1 cellular context compared by ENCODE assay signal in the genomic region with DNA sequence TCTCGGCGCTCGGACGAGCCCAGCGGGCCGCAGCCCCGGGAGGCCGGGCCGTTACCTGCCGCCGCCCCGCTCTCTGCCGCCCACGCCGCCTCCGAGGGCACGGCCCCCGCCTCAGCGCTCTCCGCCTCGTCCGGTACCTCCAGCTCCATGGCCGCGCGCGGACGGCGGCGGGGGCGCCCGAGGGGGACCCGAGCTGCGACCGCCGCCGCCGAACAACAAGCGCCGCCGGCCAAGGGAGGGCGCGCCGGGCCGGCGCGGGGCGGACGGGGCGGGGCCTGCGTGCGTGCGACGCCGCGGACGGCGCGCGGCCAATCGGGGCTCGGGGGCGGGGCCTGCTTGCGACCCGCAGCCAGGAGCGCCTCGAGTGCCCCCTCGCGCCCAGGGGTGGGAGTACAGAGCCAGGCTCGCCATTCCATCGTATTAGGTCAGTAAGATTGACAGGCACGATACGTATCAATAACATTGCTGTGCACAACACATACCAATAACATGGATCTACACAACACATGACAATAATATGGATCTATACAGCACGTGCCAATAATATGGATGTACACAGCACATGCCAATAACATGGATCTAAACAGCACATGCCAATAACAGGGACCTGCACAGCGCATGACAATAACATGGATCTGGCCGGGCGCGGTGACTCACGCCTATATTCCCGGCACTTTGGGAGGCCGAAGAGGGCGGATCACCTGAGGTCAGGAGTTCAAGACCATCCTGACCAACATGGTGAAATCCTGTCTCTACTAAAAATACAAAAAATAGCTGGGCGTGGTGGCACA.
A peak's percentile ranks its signal among the peaks of the same experiment; 100 is the strongest.
TF ChIP-seq lines count a peak whose summit lies in the region.

A gene with protein sequence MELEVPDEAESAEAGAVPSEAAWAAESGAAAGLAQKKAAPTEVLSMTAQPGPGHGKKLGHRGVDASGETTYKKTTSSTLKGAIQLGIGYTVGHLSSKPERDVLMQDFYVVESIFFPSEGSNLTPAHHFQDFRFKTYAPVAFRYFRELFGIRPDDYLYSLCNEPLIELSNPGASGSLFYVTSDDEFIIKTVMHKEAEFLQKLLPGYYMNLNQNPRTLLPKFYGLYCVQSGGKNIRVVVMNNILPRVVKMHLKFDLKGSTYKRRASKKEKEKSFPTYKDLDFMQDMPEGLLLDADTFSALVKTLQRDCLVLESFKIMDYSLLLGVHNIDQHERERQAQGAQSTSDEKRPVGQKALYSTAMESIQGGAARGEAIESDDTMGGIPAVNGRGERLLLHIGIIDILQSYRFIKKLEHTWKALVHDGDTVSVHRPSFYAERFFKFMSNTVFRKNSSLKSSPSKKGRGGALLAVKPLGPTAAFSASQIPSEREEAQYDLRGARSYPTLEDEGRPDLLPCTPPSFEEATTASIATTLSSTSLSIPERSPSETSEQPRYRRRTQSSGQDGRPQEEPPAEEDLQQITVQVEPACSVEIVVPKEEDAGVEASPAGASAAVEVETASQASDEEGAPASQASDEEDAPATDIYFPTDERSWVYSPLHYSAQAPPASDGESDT (minus strand): TSS at position 227 of the 791 bp plus-strand sequence. CDS start 78 bp downstream, at position 149.

TF ChIP-seq in K562, 482 proteins besides CTCF, POLR2A, EP300 and RAD21 (continued from another document and continues in another):
- TF ChIP-seq ZNF717 (CRISPR knock-in tag; IDR thresholded peaks at IDR 0.05) (no peak), HNRNPL (IDR thresholded peaks at IDR 0.05; ENCODE audit: low read depth, low read length) (no peak), PURB (CRISPR knock-in tag; IDR thresholded peaks at IDR 0.05; ENCODE audit: low read depth) (no peak), ZNF384 (IDR thresholded peaks at IDR 0.05; ENCODE audit: low read depth, low read length) (no peak), ZFPM2 (CRISPR knock-in tag; IDR thresholded peaks at IDR 0.05) (no peak), RBM25 (IDR thresholded peaks at IDR 0.05; ENCODE audit: low read depth, low read length, severe bottlenecking) (no peak), ZNF766 (CRISPR knock-in tag; conservative IDR thresholded peaks at IDR 0.05) (peak; percentile 27; the same call in 1 of the 2 replicates), ZNF165 (CRISPR knock-in tag; IDR thresholded peaks at IDR 0.05; ENCODE audit: borderline replicate concordance) (no peak), LCOR (CRISPR knock-in tag; IDR thresholded peaks at IDR 0.05) (no peak), ESRRB (CRISPR knock-in tag; IDR thresholded peaks at IDR 0.05; ENCODE audit: borderline replicate concordance) (no peak), DMBX1 (CRISPR knock-in tag; IDR thresholded peaks at IDR 0.05; ENCODE audit: borderline replicate concordance) (no peak), TEAD4 (IDR thresholded peaks at IDR 0.05; ENCODE audit: low read length) (no peak), TEAD4 (CRISPR knock-in tag; IDR thresholded peaks at IDR 0.05; ENCODE audit: borderline replicate concordance) (no peak), ZNF3 (CRISPR knock-in tag; IDR thresholded peaks at IDR 0.05) (no peak), ZFP36 (IDR thresholded peaks at IDR 0.05; ENCODE audit: low read depth, low read length, partially characterized antibody) (no peak), ZNF174 (CRISPR knock-in tag; IDR thresholded peaks at IDR 0.05) (no peak), FOXK2 (conservative IDR thresholded peaks at IDR 0.05 in 1 of 2, IDR thresholded peaks at IDR 0.05 in 1 of 2; ENCODE audit: low read depth in 2 of 2) (peak; percentile 61 to 66; a peak in 3 of 4 replicates), ESRRA (IDR thresholded peaks at IDR 0.05; ENCODE audit: borderline replicate concordance, low read depth) (no peak), KDM1A (IDR thresholded peaks at IDR 0.05) (no peak), NFIC (IDR thresholded peaks at IDR 0.05) (no peak), HDGF (IDR thresholded peaks at IDR 0.05) (no peak), ZNF830 (CRISPR knock-in tag; IDR thresholded peaks at IDR 0.05) (no peak), IFI16 (CRISPR knock-in tag; IDR thresholded peaks at IDR 0.05) (no peak), MCM5 (IDR thresholded peaks at IDR 0.05; ENCODE audit: low read depth) (no peak), ZC3H11A (IDR thresholded peaks at IDR 0.05; ENCODE audit: low read depth, low read length) (no peak), U2AF1 (optimal IDR thresholded peaks at IDR 0.05; ENCODE audit: low read depth, low read length) (no peak), BDP1 (IDR thresholded peaks at IDR 0.05; ENCODE audit: insufficient read depth, insufficient read length) (no peak), MAZ (CRISPR knock-in tag; conservative IDR thresholded peaks at IDR 0.05 in 1 of 2, IDR thresholded peaks at IDR 0.05 in 1 of 2) (peak in 1 of 2 experiments; percentile 24; a peak in 1 of 4 replicates), MAFK (IDR thresholded peaks at IDR 0.05; ENCODE audit: low read length) (no peak), TGIF2 (CRISPR knock-in tag; IDR thresholded peaks at IDR 0.05) (no peak), ZNF274 (IDR thresholded peaks at IDR 0.05; ENCODE audit: borderline replicate concordance, low read depth, low read length) (no peak), TCF7 (IDR thresholded peaks at IDR 0.05; ENCODE audit: borderline replicate concordance) (no peak), ZZZ3 (IDR thresholded peaks at IDR 0.05) (no peak), CEBPG (CRISPR knock-in tag; IDR thresholded peaks at IDR 0.05) (no peak), CEBPG (tag; conservative IDR thresholded peaks at IDR 0.05 in 1 of 2, IDR thresholded peaks at IDR 0.05 in 1 of 2) (no peak), KLF1 (tag; IDR thresholded peaks at IDR 0.05) (no peak), EHMT2 (IDR thresholded peaks at IDR 0.05) (no peak)
- TF ChIP-seq, protein P1, sequence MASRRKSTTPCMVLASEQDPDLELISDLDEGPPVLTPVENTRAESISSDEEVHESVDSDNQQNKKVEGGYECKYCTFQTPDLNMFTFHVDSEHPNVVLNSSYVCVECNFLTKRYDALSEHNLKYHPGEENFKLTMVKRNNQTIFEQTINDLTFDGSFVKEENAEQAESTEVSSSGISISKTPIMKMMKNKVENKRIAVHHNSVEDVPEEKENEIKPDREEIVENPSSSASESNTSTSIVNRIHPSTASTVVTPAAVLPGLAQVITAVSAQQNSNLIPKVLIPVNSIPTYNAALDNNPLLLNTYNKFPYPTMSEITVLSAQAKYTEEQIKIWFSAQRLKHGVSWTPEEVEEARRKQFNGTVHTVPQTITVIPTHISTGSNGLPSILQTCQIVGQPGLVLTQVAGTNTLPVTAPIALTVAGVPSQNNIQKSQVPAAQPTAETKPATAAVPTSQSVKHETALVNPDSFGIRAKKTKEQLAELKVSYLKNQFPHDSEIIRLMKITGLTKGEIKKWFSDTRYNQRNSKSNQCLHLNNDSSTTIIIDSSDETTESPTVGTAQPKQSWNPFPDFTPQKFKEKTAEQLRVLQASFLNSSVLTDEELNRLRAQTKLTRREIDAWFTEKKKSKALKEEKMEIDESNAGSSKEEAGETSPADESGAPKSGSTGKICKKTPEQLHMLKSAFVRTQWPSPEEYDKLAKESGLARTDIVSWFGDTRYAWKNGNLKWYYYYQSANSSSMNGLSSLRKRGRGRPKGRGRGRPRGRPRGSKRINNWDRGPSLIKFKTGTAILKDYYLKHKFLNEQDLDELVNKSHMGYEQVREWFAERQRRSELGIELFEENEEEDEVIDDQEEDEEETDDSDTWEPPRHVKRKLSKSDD (conservative IDR thresholded peaks at IDR 0.05; ENCODE audit: low read length): no peak
- TF ChIP-seq, protein P2, sequence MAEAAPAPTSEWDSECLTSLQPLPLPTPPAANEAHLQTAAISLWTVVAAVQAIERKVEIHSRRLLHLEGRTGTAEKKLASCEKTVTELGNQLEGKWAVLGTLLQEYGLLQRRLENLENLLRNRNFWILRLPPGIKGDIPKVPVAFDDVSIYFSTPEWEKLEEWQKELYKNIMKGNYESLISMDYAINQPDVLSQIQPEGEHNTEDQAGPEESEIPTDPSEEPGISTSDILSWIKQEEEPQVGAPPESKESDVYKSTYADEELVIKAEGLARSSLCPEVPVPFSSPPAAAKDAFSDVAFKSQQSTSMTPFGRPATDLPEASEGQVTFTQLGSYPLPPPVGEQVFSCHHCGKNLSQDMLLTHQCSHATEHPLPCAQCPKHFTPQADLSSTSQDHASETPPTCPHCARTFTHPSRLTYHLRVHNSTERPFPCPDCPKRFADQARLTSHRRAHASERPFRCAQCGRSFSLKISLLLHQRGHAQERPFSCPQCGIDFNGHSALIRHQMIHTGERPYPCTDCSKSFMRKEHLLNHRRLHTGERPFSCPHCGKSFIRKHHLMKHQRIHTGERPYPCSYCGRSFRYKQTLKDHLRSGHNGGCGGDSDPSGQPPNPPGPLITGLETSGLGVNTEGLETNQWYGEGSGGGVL (CRISPR knock-in tag; IDR thresholded peaks at IDR 0.05): no peak
- TF ChIP-seq, protein P3, sequence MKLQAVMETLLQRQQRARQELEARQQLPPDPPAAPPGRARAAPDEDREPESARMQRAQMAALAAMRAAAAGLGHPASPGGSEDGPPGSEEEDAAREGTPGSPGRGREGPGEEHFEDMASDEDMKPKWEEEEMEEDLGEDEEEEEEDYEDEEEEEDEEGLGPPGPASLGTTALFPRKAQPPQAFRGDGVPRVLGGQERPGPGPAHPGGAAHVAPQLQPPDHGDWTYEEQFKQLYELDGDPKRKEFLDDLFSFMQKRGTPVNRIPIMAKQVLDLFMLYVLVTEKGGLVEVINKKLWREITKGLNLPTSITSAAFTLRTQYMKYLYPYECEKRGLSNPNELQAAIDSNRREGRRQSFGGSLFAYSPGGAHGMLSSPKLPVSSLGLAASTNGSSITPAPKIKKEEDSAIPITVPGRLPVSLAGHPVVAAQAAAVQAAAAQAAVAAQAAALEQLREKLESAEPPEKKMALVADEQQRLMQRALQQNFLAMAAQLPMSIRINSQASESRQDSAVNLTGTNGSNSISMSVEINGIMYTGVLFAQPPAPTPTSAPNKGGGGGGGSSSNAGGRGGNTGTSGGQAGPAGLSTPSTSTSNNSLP (IDR thresholded peaks at IDR 0.05; ENCODE audit: borderline replicate concordance, low read depth, low read length): no peak
- TF ChIP-seq, protein P4, sequence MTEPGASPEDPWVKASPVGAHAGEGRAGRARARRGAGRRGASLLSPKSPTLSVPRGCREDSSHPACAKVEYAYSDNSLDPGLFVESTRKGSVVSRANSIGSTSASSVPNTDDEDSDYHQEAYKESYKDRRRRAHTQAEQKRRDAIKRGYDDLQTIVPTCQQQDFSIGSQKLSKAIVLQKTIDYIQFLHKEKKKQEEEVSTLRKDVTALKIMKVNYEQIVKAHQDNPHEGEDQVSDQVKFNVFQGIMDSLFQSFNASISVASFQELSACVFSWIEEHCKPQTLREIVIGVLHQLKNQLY (CRISPR knock-in tag; conservative IDR thresholded peaks at IDR 0.05): no peak
- TF ChIP-seq, protein P5, sequence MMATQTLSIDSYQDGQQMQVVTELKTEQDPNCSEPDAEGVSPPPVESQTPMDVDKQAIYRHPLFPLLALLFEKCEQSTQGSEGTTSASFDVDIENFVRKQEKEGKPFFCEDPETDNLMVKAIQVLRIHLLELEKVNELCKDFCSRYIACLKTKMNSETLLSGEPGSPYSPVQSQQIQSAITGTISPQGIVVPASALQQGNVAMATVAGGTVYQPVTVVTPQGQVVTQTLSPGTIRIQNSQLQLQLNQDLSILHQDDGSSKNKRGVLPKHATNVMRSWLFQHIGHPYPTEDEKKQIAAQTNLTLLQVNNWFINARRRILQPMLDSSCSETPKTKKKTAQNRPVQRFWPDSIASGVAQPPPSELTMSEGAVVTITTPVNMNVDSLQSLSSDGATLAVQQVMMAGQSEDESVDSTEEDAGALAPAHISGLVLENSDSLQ (IDR thresholded peaks at IDR 0.05): peak; percentile 96
- TF ChIP-seq, protein P6, sequence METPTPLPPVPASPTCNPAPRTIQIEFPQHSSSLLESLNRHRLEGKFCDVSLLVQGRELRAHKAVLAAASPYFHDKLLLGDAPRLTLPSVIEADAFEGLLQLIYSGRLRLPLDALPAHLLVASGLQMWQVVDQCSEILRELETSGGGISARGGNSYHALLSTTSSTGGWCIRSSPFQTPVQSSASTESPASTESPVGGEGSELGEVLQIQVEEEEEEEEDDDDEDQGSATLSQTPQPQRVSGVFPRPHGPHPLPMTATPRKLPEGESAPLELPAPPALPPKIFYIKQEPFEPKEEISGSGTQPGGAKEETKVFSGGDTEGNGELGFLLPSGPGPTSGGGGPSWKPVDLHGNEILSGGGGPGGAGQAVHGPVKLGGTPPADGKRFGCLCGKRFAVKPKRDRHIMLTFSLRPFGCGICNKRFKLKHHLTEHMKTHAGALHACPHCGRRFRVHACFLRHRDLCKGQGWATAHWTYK (CRISPR knock-in tag; IDR thresholded peaks at IDR 0.05): no peak
- TF ChIP-seq, protein P7, sequence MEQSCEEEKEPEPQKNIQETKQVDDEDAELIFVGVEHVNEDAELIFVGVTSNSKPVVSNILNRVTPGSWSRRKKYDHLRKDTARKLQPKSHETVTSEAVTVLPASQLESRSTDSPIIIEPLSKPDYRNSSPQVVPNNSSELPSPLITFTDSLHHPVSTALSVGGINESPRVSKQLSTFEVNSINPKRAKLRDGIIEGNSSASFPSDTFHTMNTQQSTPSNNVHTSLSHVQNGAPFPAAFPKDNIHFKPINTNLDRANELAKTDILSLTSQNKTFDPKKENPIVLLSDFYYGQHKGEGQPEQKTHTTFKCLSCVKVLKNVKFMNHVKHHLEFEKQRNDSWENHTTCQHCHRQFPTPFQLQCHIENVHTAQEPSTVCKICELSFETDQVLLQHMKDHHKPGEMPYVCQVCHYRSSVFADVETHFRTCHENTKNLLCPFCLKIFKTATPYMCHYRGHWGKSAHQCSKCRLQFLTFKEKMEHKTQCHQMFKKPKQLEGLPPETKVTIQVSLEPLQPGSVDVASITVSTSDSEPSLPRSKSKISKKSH (CRISPR knock-in tag; IDR thresholded peaks at IDR 0.05): no peak
- TF ChIP-seq, protein P8, sequence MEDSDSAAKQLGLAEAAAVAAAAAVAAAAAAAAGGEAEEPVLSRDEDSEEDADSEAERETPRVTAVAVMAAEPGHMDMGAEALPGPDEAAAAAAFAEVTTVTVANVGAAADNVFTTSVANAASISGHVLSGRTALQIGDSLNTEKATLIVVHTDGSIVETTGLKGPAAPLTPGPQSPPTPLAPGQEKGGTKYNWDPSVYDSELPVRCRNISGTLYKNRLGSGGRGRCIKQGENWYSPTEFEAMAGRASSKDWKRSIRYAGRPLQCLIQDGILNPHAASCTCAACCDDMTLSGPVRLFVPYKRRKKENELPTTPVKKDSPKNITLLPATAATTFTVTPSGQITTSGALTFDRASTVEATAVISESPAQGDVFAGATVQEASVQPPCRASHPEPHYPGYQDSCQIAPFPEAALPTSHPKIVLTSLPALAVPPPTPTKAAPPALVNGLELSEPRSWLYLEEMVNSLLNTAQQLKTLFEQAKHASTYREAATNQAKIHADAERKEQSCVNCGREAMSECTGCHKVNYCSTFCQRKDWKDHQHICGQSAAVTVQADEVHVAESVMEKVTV (CRISPR knock-in tag; IDR thresholded peaks at IDR 0.05): peak; percentile 73
- TF ChIP-seq, protein P9, sequence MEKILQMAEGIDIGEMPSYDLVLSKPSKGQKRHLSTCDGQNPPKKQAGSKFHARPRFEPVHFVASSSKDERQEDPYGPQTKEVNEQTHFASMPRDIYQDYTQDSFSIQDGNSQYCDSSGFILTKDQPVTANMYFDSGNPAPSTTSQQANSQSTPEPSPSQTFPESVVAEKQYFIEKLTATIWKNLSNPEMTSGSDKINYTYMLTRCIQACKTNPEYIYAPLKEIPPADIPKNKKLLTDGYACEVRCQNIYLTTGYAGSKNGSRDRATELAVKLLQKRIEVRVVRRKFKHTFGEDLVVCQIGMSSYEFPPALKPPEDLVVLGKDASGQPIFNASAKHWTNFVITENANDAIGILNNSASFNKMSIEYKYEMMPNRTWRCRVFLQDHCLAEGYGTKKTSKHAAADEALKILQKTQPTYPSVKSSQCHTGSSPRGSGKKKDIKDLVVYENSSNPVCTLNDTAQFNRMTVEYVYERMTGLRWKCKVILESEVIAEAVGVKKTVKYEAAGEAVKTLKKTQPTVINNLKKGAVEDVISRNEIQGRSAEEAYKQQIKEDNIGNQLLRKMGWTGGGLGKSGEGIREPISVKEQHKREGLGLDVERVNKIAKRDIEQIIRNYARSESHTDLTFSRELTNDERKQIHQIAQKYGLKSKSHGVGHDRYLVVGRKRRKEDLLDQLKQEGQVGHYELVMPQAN (IDR thresholded peaks at IDR 0.05; ENCODE audit: borderline replicate concordance): no peak
